ENCODE assay signal across 17 cellular contexts in genomic region chr1:204645666-204646065, GRCh38. TPM values are rescaled to one million over a fixed set of nuclear protein-coding genes. Genes with fewer than 3 reads are reported as not detected.
DNase-seq lines count a peak whose midpoint lies in the region; ATAC-seq and TF ChIP-seq lines count a peak whose summit lies in the region.
"Had no signal": no experiment of that assay in that cellular context is flagged by ENCODE, and none has a peak within 500 bp of the region (broad histone marks: within the 10 kb centered on the region; RNA-seq: fewer than 3 reads in every experiment).

No MANE protein-coding gene starts in this region.

- peak; percentile 18 for ATAC-seq in left colon
- ATAC-seq: CD8-positive, alpha-beta T cell had no signal

- H3K36me3 ChIP-seq in HEK293 (ENCODE audit: control insufficient read depth in 2 of 2, insufficient read depth in 1 of 2, low read length in 2 of 2): no peaks in the 10 kb centered on the region
- H3K36me3 ChIP-seq: HAP-1 had no signal

- TF ChIP-seq CTCF in HEK293 (tag by site-specific recombination; IDR thresholded peaks at IDR 0.05): no peak

- no peaks in the 10 kb centered on the region for H3K4me1 ChIP-seq in HEK293 (ENCODE audit: control insufficient read depth, insufficient read depth, low read length)
- H3K4me1 ChIP-seq: HAP-1 had no signal

- DNase-seq in NCI-H82 (lab: John Stamatoyannopoulos, UW): peak; percentile 98
- DNase-seq in left colon: no peak
- DNase-seq in NCI-H146 treated with DMSO at 0.1 percent for 48 hours (lab: John Stamatoyannopoulos, UW; ENCODE audit: unreplicated experiment): no peak
- no peak for DNase-seq in DMS153 (lab: John Stamatoyannopoulos, UW)
- DNase-seq in stimulated activated CD8-positive, alpha-beta memory T cell treated with anti-CD3 and anti-CD28 coated beads, Interleukin-4, amount 100 ng/mL, for 48 hours: no peak
- DNase-seq: C1 segment of cervical spinal cord; Caco-2; CD4-positive, CD25-positive, alpha-beta regulatory T cell; CD8-positive, alpha-beta T cell; DMS 273 treated with DMSO at 0.1 percent for 48 hours; DMS53; DMS79 treated with DMSO at 0.1 percent for 48 hours; GF-D8; GOT3 had no signal

- intact Hi-C loops in left colon (cut with DNase I, micrococcal nuclease): no loop called here

- no peak overlapping the region for H3K4me3 ChIP-seq in HEK293 (ENCODE audit: low read depth, low read length)
- H3K4me3 ChIP-seq: HAP-1 had no signal

- POLR2A ChIA-PET in HEK293 (lab: Yijun Ruan, JAX): no interaction called here

- CTCF ChIA-PET in HEK293 (lab: Yijun Ruan, JAX): interaction anchor here (0.6 kb wide), 2 partner anchors 300 to 593 kb away, joined by 3 to 4 read pairs; no protein-coding TSS in a partner anchor

- no peak overlapping the region for H3K27ac ChIP-seq in HEK293 (ENCODE audit: extremely low read depth, low read depth, low read length)

- H3K9me3 ChIP-seq in HEK293 (ENCODE audit: control insufficient read depth, insufficient read depth, low read depth, low read length): no peaks in the 10 kb centered on the region
- H3K9me3 ChIP-seq: Caco-2, HAP-1 had no signal

TF ChIP-seq in HEK293, 187 proteins besides CTCF, POLR2A, EP300 and RAD21:
- TF ChIP-seq KLF1 (tag by site-specific recombination; IDR thresholded peaks at IDR 0.05) (peak; percentile 81), ZNF791 (tag by site-specific recombination; IDR thresholded peaks at IDR 0.05) (no peak)

RNA-seq across cellular contexts. Expression of gene LRRN2, which starts 39.9 kb away (rescaled TPM):
- 10 to 100 TPM in 1 of 2 donors, 1 to 10 TPM in 1; 5.6 to 23.0 TPM for total RNA-seq in left colon
- total RNA-seq: A673; Caco-2; CD4-positive, CD25-positive, alpha-beta regulatory T cell; CD8-positive, alpha-beta T cell had no signal
